In the genomic region with DNA sequence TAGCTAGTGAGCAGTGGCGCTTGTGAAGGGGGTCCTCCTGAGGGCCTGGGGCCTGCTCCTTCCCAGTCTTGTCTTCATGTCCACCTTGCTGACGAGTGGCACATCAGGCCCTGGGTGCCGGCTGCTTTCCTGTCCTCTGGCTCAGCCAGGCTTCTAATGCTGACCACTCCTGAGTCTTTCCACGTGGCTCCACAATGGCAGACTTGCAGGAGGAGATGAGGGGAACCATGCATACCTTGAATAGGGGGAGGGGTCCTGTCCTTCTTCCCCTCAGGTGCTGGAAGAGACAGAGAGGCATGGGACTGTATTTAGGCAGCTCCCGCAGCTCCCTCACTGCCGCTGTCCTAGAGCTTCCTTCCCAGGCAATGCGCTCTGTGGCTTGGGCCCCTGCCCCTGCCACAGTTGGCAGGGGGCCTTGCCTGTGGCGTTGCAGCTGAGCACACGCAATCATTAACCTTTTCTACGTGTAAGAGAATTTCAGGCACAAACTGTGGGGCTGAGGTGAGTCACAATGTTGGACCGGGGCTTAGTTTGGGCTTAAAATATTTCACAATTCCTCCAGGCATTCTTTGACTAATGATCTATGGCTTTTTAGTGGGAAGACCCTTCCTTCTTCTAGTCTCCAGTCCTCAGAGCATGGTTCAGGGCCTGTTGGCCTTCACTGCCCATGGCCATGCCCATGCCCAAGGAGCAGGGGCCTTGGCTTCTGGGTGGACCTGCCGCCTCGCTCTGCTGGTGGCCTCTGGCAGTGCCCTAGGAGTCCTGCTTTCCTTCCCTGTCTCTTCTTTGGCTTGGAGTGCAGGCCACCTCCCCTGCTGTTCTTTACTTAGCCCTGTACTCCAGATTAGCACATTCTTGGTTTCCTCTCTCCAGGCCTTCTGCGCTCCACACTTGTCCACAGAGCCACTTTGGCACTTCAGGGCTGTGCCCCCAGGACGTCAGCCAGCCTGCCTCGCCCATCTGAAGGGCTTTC, we compare ENCODE assay signal across 12 cellular contexts. TPM values are rescaled to one million over a fixed set of nuclear protein-coding genes. Genes with fewer than 3 reads are reported as not detected.
DNase-seq lines count a peak whose midpoint lies in the region; ATAC-seq and TF ChIP-seq lines count a peak whose summit lies in the region.
"Had no signal": no experiment of that assay in that cellular context is flagged by ENCODE, and none has a peak within 500 bp of the region (broad histone marks: within the 10 kb centered on the region; RNA-seq: fewer than 3 reads in every experiment).

No MANE protein-coding gene starts in this region.

- peaks cover 0 to 4% (median 2%) of the 10 kb centered on the region in 4 donors for H3K36me3 ChIP-seq in esophagus muscularis mucosa

- H3K4me1 Mint-ChIP-seq in nephron progenitor cell = peaks cover 40% of the 10 kb centered on the region

- H3K36me3 Mint-ChIP-seq in nephron progenitor cell (ENCODE audit: low read depth) = no peaks in the 10 kb centered on the region

- H3K4me3 ChIP-seq in NB4 (ENCODE audit: low read depth, low read length) (no peak overlapping the region), esophagus muscularis mucosa (no peak overlapping the region)
- H3K4me3 ChIP-seq: SJSA1 had no signal

- peaks cover 78 to 92% (median 85%) of the 10 kb centered on the region in 4 donors for H3K4me1 ChIP-seq in esophagus muscularis mucosa

- no peaks in the 10 kb centered on the region for H3K9me3 ChIP-seq in esophagus muscularis mucosa
- H3K9me3 ChIP-seq: SJSA1 had no signal

- intact Hi-C loops in esophagus muscularis mucosa (cut with DNase I) = no loop called here

- TF ChIP-seq CTCF in NB4 (IDR thresholded peaks at IDR 0.05; ENCODE audit: low read depth, low read length) (no peak), esophagus muscularis mucosa (IDR thresholded peaks at IDR 0.05) (peak in 1 of 3 experiments; percentile 11), nephron progenitor cell (IDR thresholded peaks at IDR 0.05) (no peak), GM10266 (IDR thresholded peaks at IDR 0.05; ENCODE audit: control insufficient read depth, insufficient read depth, low read depth, missing control alignments) (no peak)

- H3K27me3 Mint-ChIP-seq in nephron progenitor cell (ENCODE audit: low read depth, poor library complexity) = peaks cover 2% of the 10 kb centered on the region

- no peak for ATAC-seq in GM21576 (IDR thresholded peaks at IDR 0.05; ENCODE audit: unreplicated experiment)
- no peak for ATAC-seq in GM21423 (IDR thresholded peaks at IDR 0.05; ENCODE audit: unreplicated experiment)
- no peak for ATAC-seq in GM21825 (IDR thresholded peaks at IDR 0.05; ENCODE audit: unreplicated experiment)

- no peaks in the 10 kb centered on the region for H3K27me3 ChIP-seq in esophagus muscularis mucosa
- H3K27me3 ChIP-seq: SJSA1 had no signal

- H3K9me3 Mint-ChIP-seq in nephron progenitor cell = no peaks in the 10 kb centered on the region

- H3K4me3 Mint-ChIP-seq in nephron progenitor cell = no peak overlapping the region

- H3K27ac ChIP-seq in esophagus muscularis mucosa (replicated peaks in 1 of 4) = peak overlapping the region; percentile 58 to 73 (median 68)
- H3K27ac ChIP-seq: SJSA1 had no signal

- TF ChIP-seq POLR2A in NB4 (IDR thresholded peaks at IDR 0.05; ENCODE audit: extremely low read depth, insufficient read length) (no peak), esophagus muscularis mucosa (IDR thresholded peaks at IDR 0.05; ENCODE audit: low read depth) (peak; percentile 32)

- TF ChIP-seq EP300 in esophagus muscularis mucosa (IDR thresholded peaks at IDR 0.05) = no peak

- DNase-seq in AG20443 (ENCODE audit: low spot score) (peak; percentile 90), NB4 (ENCODE audit: low read depth) (peak; percentile 68), esophagus muscularis mucosa (ENCODE audit: extremely low spot score) (no peak), nephron progenitor cell (no peak), GM10266 (ENCODE audit: extremely low spot score) (no peak)
- DNase-seq: anterior cingulate cortex, GDM1, small intestine had no signal

- 54% methylated on average over 16 of the region's 16 CpGs for WGBS in esophagus muscularis mucosa

- peak overlapping the region; percentile 29 for H3K27ac Mint-ChIP-seq in nephron progenitor cell

RNA-seq across cellular contexts. Expression of a gene that starts 39.1 kb away (rescaled TPM):
- total RNA-seq in esophagus muscularis mucosa = 10 to 100 TPM; 37.8 to 70.1 (median 61.7) TPM

RNA-seq across cellular contexts. Expression of a gene that starts 46.8 kb away (rescaled TPM):
- not detected for total RNA-seq in esophagus muscularis mucosa
- total RNA-seq: SJSA1 had no signal

RNA-seq across cellular contexts. Expression of a gene that starts 48.5 kb away (rescaled TPM):
- total RNA-seq in esophagus muscularis mucosa = 1 to 10 TPM in 3 of 4 donors, under 1 TPM in 1; 0.83 to 5.1 (median 3.5) TPM
- total RNA-seq: SJSA1 had no signal

Comparison
In these comparisons a context has a peak if more than half of its experiments do, and no peak if none do; other contexts are left out.
1. DNase-seq: peak in AG20443 (single experiment) and NB4 (single experiment); none in esophagus muscularis mucosa (single experiment), nephron progenitor cell (single experiment) and GM10266 (single experiment).